Comparison of ENCODE assay signal across 8 cellular contexts in genomic region chr16:13920510-13920818, GRCh38. TPM values are rescaled to one million over a fixed set of nuclear protein-coding genes. Genes with fewer than 3 reads are reported as not detected.
DNase-seq lines count a peak whose midpoint lies in the region; ATAC-seq and TF ChIP-seq lines count a peak whose summit lies in the region.

No MANE protein-coding gene starts in this region.

- CTCF ChIA-PET in PC-3 (lab: Charles Lee): interaction anchor here (0.5 to 1.1 kb wide), 3 partner anchors 54 to 626 kb away, joined by 3 to 11 read pairs (median 7); no protein-coding TSS in a partner anchor

- H3K27ac ChIP-seq in PC-3 (ENCODE audit: low read length) (no peak overlapping the region), trophoblast cell (ENCODE audit: low read depth, low read length) (no peak overlapping the region)

- peak overlapping the region; percentile 56 for H2BK5ac ChIP-seq in trophoblast cell (ENCODE audit: low read depth, low read length, poor library complexity)

- no peaks in the 10 kb centered on the region for H3K9me2 ChIP-seq in PC-3 (replicated peaks; ENCODE audit: low read length)

- H2AK5ac ChIP-seq in trophoblast cell (ENCODE audit: low read length): peak overlapping the region; percentile 49

- peak overlapping the region; percentile 87 for H4K91ac ChIP-seq in trophoblast cell (ENCODE audit: low read depth, low read length)

- H3K79me2 ChIP-seq in PC-3 (ENCODE audit: low read length) (peaks cover 10% of the 10 kb centered on the region), trophoblast cell (ENCODE audit: control insufficient read depth, insufficient read depth, low read length, poor library complexity) (peaks cover 5% of the 10 kb centered on the region)

- no peak overlapping the region for H3K23ac ChIP-seq in trophoblast cell (ENCODE audit: low read length)

- H3K4me2 ChIP-seq in PC-3 (ENCODE audit: low read length) (peak overlapping the region; percentile 97), trophoblast cell (ENCODE audit: low read length) (peak overlapping the region; percentile 78)

- H3K36me3 ChIP-seq in GM06990 (ENCODE audit: control insufficient read depth, insufficient read depth, low read length) (peaks cover 1% of the 10 kb centered on the region; the same call in 1 of the 2 replicates), PC-3 (ENCODE audit: low read depth, low read length) (no peaks in the 10 kb centered on the region), trophoblast cell (ENCODE audit: control insufficient read depth in 1 of 2, insufficient read depth in 2 of 2, low read length in 2 of 2) (peaks cover 3 to 4% of the 10 kb centered on the region in 2 experiments)

- H3K4ac ChIP-seq in trophoblast cell (ENCODE audit: low read depth, low read length): peak overlapping the region; percentile 70

- TF ChIP-seq CTCF in GM06990 (IDR thresholded peaks at IDR 0.05; ENCODE audit: insufficient read depth, low read length, poor library complexity, severe bottlenecking) (no peak), PC-3 (conservative IDR thresholded peaks at IDR 0.05; ENCODE audit: low read depth, low read length) (no peak)

- H3K4me1 ChIP-seq in PC-3 (ENCODE audit: insufficient read depth, low read length): peaks cover 10% of the 10 kb centered on the region; the same call in 1 of the 2 replicates
- H3K4me1 ChIP-seq in trophoblast cell (ENCODE audit: control insufficient read depth in 1 of 2, insufficient read depth in 2 of 2, low read length in 2 of 2): peaks cover 3 to 7% of the 10 kb centered on the region in 2 experiments

- intact Hi-C loops in PC-3 (cut with micrococcal nuclease): loop anchor here (5.0 to 10.0 kb wide), 5 partner anchors 94 to 327 kb away; partner anchors contain the start of gene MRTFB

- no CpG with 5 or more reads among the region's 10 CpGs for WGBS in trophoblast cell (ENCODE audit: extremely low coverage, insufficient coverage, insufficient read length)

- H3F3A ChIP-seq in PC-3 (ENCODE audit: low read length, unreplicated experiment): no peaks in the 10 kb centered on the region

- POLR2A ChIA-PET in PC-3 (lab: Charles Lee; ENCODE audit: unreplicated experiment): interaction anchor here (0.7 kb wide), 1 partner anchor 354 kb away, joined by 5 read pairs; no protein-coding TSS in a partner anchor

- H3K9me3 ChIP-seq in PC-3 (ENCODE audit: low read length) (no peaks in the 10 kb centered on the region), trophoblast cell (ENCODE audit: insufficient read depth, low read depth, low read length) (no peaks in the 10 kb centered on the region)

- DNase-seq in GM06990 (ENCODE audit: extremely low read depth, insufficient read length): no peak
- DNase-seq in PC-3: no peak
- DNase-seq in erythroblast (lab: John Stamatoyannopoulos, UW): peak; percentile 61 to 67
- no peak for DNase-seq in trophoblast cell
- DNase-seq in AG08395 (ENCODE audit: low spot score): no peak
- no peak for DNase-seq in NCI-H510A (lab: John Stamatoyannopoulos, UW)
- no peak for DNase-seq in KBM-7

- peak overlapping the region; percentile 98 for H4K8ac ChIP-seq in trophoblast cell (ENCODE audit: low read depth, low read length)

- H2AFZ ChIP-seq in PC-3 (ENCODE audit: low read length) (peak overlapping the region; percentile 97), trophoblast cell (ENCODE audit: insufficient read depth, low read length, poor library complexity) (peak overlapping the region; percentile 98)

- peak overlapping the region; percentile 99 for H3K9ac ChIP-seq in PC-3 (ENCODE audit: low read length)
- peak overlapping the region; percentile 95 for H3K9ac ChIP-seq in trophoblast cell (ENCODE audit: low read length)

- H3K4me3 ChIP-seq in GM06990 (replicated peaks; ENCODE audit: low read depth, low read length) (peak overlapping the region; percentile 97), PC-3 (ENCODE audit: low read length) (peak overlapping the region; percentile 99), trophoblast cell (ENCODE audit: low read depth, low read length) (peak overlapping the region; percentile 95)

- no peaks in the 10 kb centered on the region for H4K20me1 ChIP-seq in PC-3 (ENCODE audit: low read length)

- peak overlapping the region; percentile 92 for H3K14ac ChIP-seq in trophoblast cell (ENCODE audit: low read length)

- H3K79me1 ChIP-seq in trophoblast cell (ENCODE audit: low read length): peaks cover 4% of the 10 kb centered on the region

- no peak overlapping the region for H2BK12ac ChIP-seq in trophoblast cell (ENCODE audit: low read length)

- TF ChIP-seq POLR2A in erythroblast (IDR thresholded peaks at IDR 0.05; ENCODE audit: low read length): no peak

- BruUV-seq in PC-3 (replicated peaks; lab: Mats Ljungman, UMichigan): TSS peak; percentile 67

- H3K18ac ChIP-seq in trophoblast cell (ENCODE audit: low read length): peak overlapping the region; percentile 92

- in situ Hi-C loops in KBM-7 (cut with MboI; ENCODE audit: low pct_unique_long_range_greater_than_20kb, low sequenced_read_pairs): loop anchor here (10.0 kb wide), 1 partner anchor 364 kb away; no protein-coding TSS in a partner anchor

- H3K27me3 ChIP-seq in GM06990 (replicated peaks; ENCODE audit: control insufficient read depth, insufficient read depth, low read length): no peaks in the 10 kb centered on the region
- H3K27me3 ChIP-seq in PC-3 (ENCODE audit: low read length): no peaks in the 10 kb centered on the region
- no peaks in the 10 kb centered on the region for H3K27me3 ChIP-seq in trophoblast cell (ENCODE audit: insufficient read depth, low read length)

- ATAC-seq in PC-3: no peak
- ATAC-seq in HG03342 (IDR thresholded peaks at IDR 0.05; ENCODE audit: unreplicated experiment): no peak

- peak overlapping the region; percentile 93 for H4K12ac ChIP-seq in trophoblast cell (ENCODE audit: low read depth, low read length)

- peak overlapping the region; percentile 43 for H2BK120ac ChIP-seq in trophoblast cell (ENCODE audit: insufficient read depth, low read length, poor library complexity)

RNA-seq across cellular contexts. Expression of gene ERCC4, which starts 0.5 kb away (rescaled TPM):
- total RNA-seq in PC-3 (2014; rRNA removed): 3.2 and 4.9 TPM in 2 replicates
- 3.7 and 3.8 TPM in 2 replicates for polyA plus RNA-seq in trophoblast cell (2013)

Comparison
In these comparisons a context has a peak if more than half of its experiments do, and no peak if none do; other contexts are left out.
1. DNase-seq: peak in erythroblast (2 of 2); none in GM06990 (single experiment), PC-3 (single experiment), trophoblast cell (0 of 2), AG08395 (single experiment), NCI-H510A (single experiment) and KBM-7 (single experiment).
2. Peak in every context shown above with its lines, with median percentiles within 50 percentile points of each other: H3K4me3 ChIP-seq.